In genomic region chr15:57452090-57452754, GRCh38 we compare ENCODE assay signal across 19 cellular contexts.
"Had no signal": no experiment of that assay in that cellular context is flagged by ENCODE, and none has a peak within 500 bp of the region (broad histone marks: within the 10 kb centered on the region; RNA-seq: fewer than 3 reads in every experiment).

No MANE protein-coding gene starts in this region.

- H3K9me3 Mint-ChIP-seq: activated CD8-positive, alpha-beta T cell treated with anti-CD3 and anti-CD28 coated beads for 36 hours; activated naive CD4-positive, alpha-beta T cell treated with anti-CD3 and anti-CD28 coated beads, Interleukin-2, amount 10 ng/mL, durations not matched to agents 7 days and 5 days; activated naive CD8-positive, alpha-beta T cell treated with anti-CD3 and anti-CD28 coated beads for 36 hours; activated T-cell treated with anti-CD3 and anti-CD28 coated beads, Interleukin-2, amount 50 U/mL, for 72 hours; activated T-helper 2 cell treated with anti-CD3 and anti-CD28 coated beads, Interferon-gamma antibody, Interleukin-2, Interleukin-4, amounts not matched to agents 10 μg/mL and 5 μg/mL and 100 μg/mL, durations not matched to agents 14 hours and 24 hours and 36 hours; T-helper 1 cell treated with Interleukin-12 subunit alpha and Interleukin-12 subunit beta and Interleukin-4 antibody, amounts not matched to agents 30 μg/mL and 1 μg/mL, for 36 hours had no signal

- H3K4me3 Mint-ChIP-seq: activated CD4-positive, alpha-beta T cell treated with anti-CD3 and anti-CD28 coated beads for 36 hours; activated CD8-positive, alpha-beta T cell treated with anti-CD3 and anti-CD28 coated beads for 36 hours; activated naive CD4-positive, alpha-beta T cell treated with anti-CD3 and anti-CD28 coated beads, Interleukin-2, amount 10 ng/mL, durations not matched to agents 7 days and 5 days; activated naive CD8-positive, alpha-beta T cell treated with anti-CD3 and anti-CD28 coated beads for 36 hours; activated T-cell treated with anti-CD3 and anti-CD28 coated beads, Interleukin-2, amount 50 U/mL, for 72 hours; T-helper 1 cell treated with Interleukin-12 subunit alpha and Interleukin-12 subunit beta and Interleukin-4 antibody, amounts not matched to agents 30 μg/mL and 1 μg/mL, for 36 hours had no signal

- H3K4me1 ChIP-seq: SJSA1 had no signal

- H3K36me3 ChIP-seq: SJSA1 had no signal

- H3K27me3 ChIP-seq: SJSA1 had no signal

- ATAC-seq: activated CD4-positive, alpha-beta T cell treated with anti-CD3 and anti-CD28 coated beads for 36 hours; activated CD8-positive, alpha-beta T cell treated with anti-CD3 and anti-CD28 coated beads for 36 hours; activated T-cell treated with anti-CD3 and anti-CD28 coated beads, Interleukin-2, amount 50 U/mL, for 72 hours; PC-3 had no signal

- H3K27ac ChIP-seq: SJSA1 had no signal

- DNase-seq: activated CD4-positive, alpha-beta T cell treated with anti-CD3 and anti-CD28 coated beads for 36 hours; activated CD8-positive, alpha-beta memory T cell treated with anti-CD3 and anti-CD28 coated beads, Interleukin-2, amount 50 U/mL, for 4 hours; activated CD8-positive, alpha-beta T cell treated with anti-CD3 and anti-CD28 coated beads for 36 hours; activated gamma-delta T cell treated with Interleukin-2 at 50 U/mL for 16 hours; activated naive CD4-positive, alpha-beta T cell treated with anti-CD3 and anti-CD28 coated beads, Interleukin-2, amount 10 ng/mL, durations not matched to agents 7 days and 5 days; activated naive CD8-positive, alpha-beta T cell treated with anti-CD3 and anti-CD28 coated beads for 36 hours; activated T-cell treated with anti-CD3 and anti-CD28 coated beads, Interleukin-2, amount 50 U/mL, for 72 hours; MM.1S; NCI-H1105; NCI-H1436; NCI-H1694 treated with DMSO at 0.1 percent for 48 hours; NCI-H2029 treated with DMSO at 0.1 percent for 48 hours; NCI-H446; NCI-H524; PC-3; SHP77 had no signal

- H3K4me3 ChIP-seq: SJSA1 had no signal

- H3K27ac Mint-ChIP-seq: activated CD4-positive, alpha-beta T cell treated with anti-CD3 and anti-CD28 coated beads for 36 hours; activated CD8-positive, alpha-beta T cell treated with anti-CD3 and anti-CD28 coated beads for 36 hours; activated naive CD4-positive, alpha-beta T cell treated with anti-CD3 and anti-CD28 coated beads, Interleukin-2, amount 10 ng/mL, durations not matched to agents 7 days and 5 days; activated naive CD8-positive, alpha-beta T cell treated with anti-CD3 and anti-CD28 coated beads for 36 hours; activated T-cell treated with anti-CD3 and anti-CD28 coated beads, Interleukin-2, amount 50 U/mL, for 72 hours; activated T-helper 2 cell treated with anti-CD3 and anti-CD28 coated beads, Interferon-gamma antibody, Interleukin-2, Interleukin-4, amounts not matched to agents 10 μg/mL and 5 μg/mL and 100 μg/mL, durations not matched to agents 14 hours and 24 hours and 36 hours; T-helper 1 cell treated with Interleukin-12 subunit alpha and Interleukin-12 subunit beta and Interleukin-4 antibody, amounts not matched to agents 30 μg/mL and 1 μg/mL, for 36 hours had no signal

- H3K36me3 Mint-ChIP-seq: activated naive CD4-positive, alpha-beta T cell treated with anti-CD3 and anti-CD28 coated beads, Interleukin-2, amount 10 ng/mL, durations not matched to agents 7 days and 5 days; activated naive CD8-positive, alpha-beta T cell treated with anti-CD3 and anti-CD28 coated beads for 36 hours had no signal

- H3K9me3 ChIP-seq: SJSA1 had no signal

- H3K4me1 Mint-ChIP-seq: activated CD4-positive, alpha-beta T cell treated with anti-CD3 and anti-CD28 coated beads for 36 hours; activated naive CD4-positive, alpha-beta T cell treated with anti-CD3 and anti-CD28 coated beads, Interleukin-2, amount 10 ng/mL, durations not matched to agents 7 days and 5 days; activated naive CD8-positive, alpha-beta T cell treated with anti-CD3 and anti-CD28 coated beads for 36 hours had no signal
